Comparison of ENCODE assay signal across 8 cellular contexts in the genomic region with DNA sequence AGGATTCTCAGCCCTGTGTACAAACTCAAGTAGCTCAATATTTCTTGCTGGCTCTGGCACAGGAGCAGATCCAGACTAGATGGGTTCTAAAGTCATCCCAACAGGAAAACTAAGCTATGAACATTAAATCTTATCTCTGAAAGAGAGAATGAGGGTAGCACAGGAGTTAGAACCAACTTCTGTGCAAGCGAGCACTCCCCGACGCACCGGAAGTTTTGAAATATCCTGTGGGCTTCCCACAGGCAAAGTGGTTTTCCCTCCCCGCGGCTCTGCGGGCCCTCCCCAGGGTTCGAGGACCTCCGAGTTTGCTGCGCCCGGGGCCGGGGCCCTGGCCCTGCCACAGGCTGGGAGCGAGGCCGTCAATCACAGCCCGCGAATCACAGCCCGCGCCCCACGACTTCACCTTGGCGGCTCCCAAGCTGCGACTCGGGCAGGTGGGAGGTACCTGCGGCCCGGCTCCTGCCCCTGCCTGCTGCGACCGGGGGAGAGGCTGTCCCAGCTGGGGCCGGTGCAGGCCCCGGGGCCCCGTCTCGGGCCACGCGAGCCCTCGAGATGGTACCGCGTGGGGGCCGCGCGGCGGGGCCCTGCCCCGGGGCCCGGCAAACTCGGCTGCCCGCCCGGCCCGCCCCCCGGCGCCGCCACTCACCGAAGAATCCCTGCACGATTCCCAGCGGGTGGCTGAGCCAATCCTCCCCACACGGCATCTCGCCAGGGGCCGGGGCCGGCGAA. TPM values are rescaled to one million over a fixed set of nuclear protein-coding genes. Genes with fewer than 3 reads are reported as not detected.
A peak's percentile ranks its signal among the peaks of the same experiment; 100 is the strongest.
DNase-seq lines count a peak whose midpoint lies in the region; ATAC-seq and TF ChIP-seq lines count a peak whose summit lies in the region.

No MANE protein-coding gene starts in this region.

- H3K27me3 Mint-ChIP-seq in dendritic cell treated with granulocyte-macrophage colony-stimulating factor and Interleukin-4, amounts not matched to agents 40 ng/mL and 50 ng/mL, for 4 days = no peaks in the 10 kb centered on the region

- H3K27ac ChIP-seq in lung (ENCODE audit: low read depth in 1 of 2, low read length in 1 of 2) = peak overlapping the region; percentile 85 to 91

- H3K4me3 Mint-ChIP-seq in dendritic cell treated with granulocyte-macrophage colony-stimulating factor and Interleukin-4, amounts not matched to agents 40 ng/mL and 50 ng/mL, for 4 days = peak overlapping the region; percentile 85

- TF ChIP-seq CTCF in lung (IDR thresholded peaks at IDR 0.05; ENCODE audit: control extremely low read depth, extremely low read depth) = no peak

- peaks cover 35% of the 10 kb centered on the region for H3K4me1 Mint-ChIP-seq in dendritic cell treated with granulocyte-macrophage colony-stimulating factor and Interleukin-4, amounts not matched to agents 40 ng/mL and 50 ng/mL, for 4 days (ENCODE audit: low read depth)

- H3K27me3 ChIP-seq in lung (ENCODE audit: control insufficient read depth, insufficient read depth) = no peaks in the 10 kb centered on the region

- DNase-seq in NCI-H1092 (lab: John Stamatoyannopoulos, UW) (peak; percentile 20), lung (ENCODE audit: low spot score) (peak; percentile 67), GOT3 (lab: John Stamatoyannopoulos, UW) (no peak)
- DNase-seq in activated CD4-positive, CD25-positive, alpha-beta regulatory T cell treated with anti-CD3 and anti-CD28 coated beads, Interleukin-2, amount 50 U/mL, for 72 hours = peak; percentile 68
- DNase-seq in stimulated activated CD8-positive, alpha-beta memory T cell treated with anti-CD3 and anti-CD28 coated beads, Interleukin-15, amount 100 ng/mL, for 1 hour (ENCODE audit: low read depth) = peak; percentile 24

- H3K9me3 ChIP-seq in lung (ENCODE audit: control insufficient read depth in 2 of 2, insufficient read depth in 1 of 2, low read length in 1 of 2) = no peaks in the 10 kb centered on the region

- peaks cover 0 to 1% of the 10 kb centered on the region in 2 donors for H3K36me3 ChIP-seq in lung (ENCODE audit: control insufficient read depth in 2 of 2, insufficient read depth in 2 of 2, low read length in 2 of 2)

- ATAC-seq in GM18498 (IDR thresholded peaks at IDR 0.05; ENCODE audit: unreplicated experiment) = peak; percentile 43
- ATAC-seq in HG02571 (IDR thresholded peaks at IDR 0.05; ENCODE audit: unreplicated experiment) = peak; percentile 43
- ATAC-seq in lung (ENCODE audit: insufficient read depth, low FRiP score) = peak; percentile 13

- peak overlapping the region; percentile 93 for H3K4me3 ChIP-seq in lung

- WGBS in lung, 2 donors = 0% methylated on average over 48 to 56 of the region's 56 CpGs

- peak overlapping the region; percentile 94 for H3K27ac Mint-ChIP-seq in dendritic cell treated with granulocyte-macrophage colony-stimulating factor and Interleukin-4, amounts not matched to agents 40 ng/mL and 50 ng/mL, for 4 days

- H3K36me3 Mint-ChIP-seq in dendritic cell treated with granulocyte-macrophage colony-stimulating factor and Interleukin-4, amounts not matched to agents 40 ng/mL and 50 ng/mL, for 4 days (ENCODE audit: low read depth) = peaks cover 19% of the 10 kb centered on the region

- intact Hi-C loops in dendritic cell treated with granulocyte-macrophage colony-stimulating factor and Interleukin-4, amounts not matched to agents 40 ng/mL and 50 ng/mL, for 4 days (cut with micrococcal nuclease) = no loop called here

- H3K4me1 ChIP-seq in lung (ENCODE audit: control insufficient read depth in 2 of 2, insufficient read depth in 2 of 2, low read length in 2 of 2) = peaks cover 2 to 7% of the 10 kb centered on the region in 2 donors

- H3K9me3 Mint-ChIP-seq in dendritic cell treated with granulocyte-macrophage colony-stimulating factor and Interleukin-4, amounts not matched to agents 40 ng/mL and 50 ng/mL, for 4 days = no peaks in the 10 kb centered on the region

RNA-seq across cellular contexts. Expression of a gene that starts 0.6 kb away (rescaled TPM):
- 10 to 100 TPM; 52.0 to 53.0 TPM for total RNA-seq in lung
- 10 to 100 TPM; 25.8 to 48.4 TPM for polyA plus RNA-seq in lung

RNA-seq across cellular contexts. Expression of a gene that starts 20.5 kb away (rescaled TPM):
- 10 to 100 TPM; 43.1 to 69.4 TPM for total RNA-seq in lung
- 10 to 100 TPM in 1 of 2 donors, 1 to 10 TPM in 1; 9.3 to 17.0 TPM for polyA plus RNA-seq in lung
